28 cellular contexts compared by ENCODE assay signal in the genomic region with DNA sequence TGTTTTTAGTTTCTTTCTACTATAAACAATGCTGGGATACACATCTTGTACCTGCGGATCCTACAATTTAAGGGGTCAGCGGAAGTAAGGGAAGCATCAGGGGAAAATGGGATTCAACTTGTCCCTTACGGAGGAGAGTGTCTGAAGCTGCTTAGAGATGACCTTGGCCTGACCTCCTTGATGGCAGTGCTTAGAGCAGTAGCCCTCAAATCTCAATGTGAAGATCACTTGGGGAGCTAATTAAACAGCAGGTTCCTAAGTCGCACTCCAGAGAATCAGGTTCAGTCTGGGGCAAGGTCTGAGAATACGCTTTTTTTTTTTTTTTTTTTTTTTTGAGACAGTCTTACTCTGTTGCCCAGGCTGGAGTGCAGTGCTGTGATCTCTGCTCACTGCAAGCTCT.
"Had no signal": no experiment of that assay in that cellular context is flagged by ENCODE, and none has a peak within 500 bp of the region (broad histone marks: within the 10 kb centered on the region; RNA-seq: fewer than 3 reads in every experiment).

No MANE protein-coding gene starts in this region.

- H3K4me1 ChIP-seq: esophagus squamous epithelium, gastroesophageal sphincter had no signal

- H3K27ac ChIP-seq: brain microvascular endothelial cell, epithelial cell of prostate, esophagus squamous epithelium, gastroesophageal sphincter, heart right ventricle had no signal

- H3K9me3 ChIP-seq: esophagus squamous epithelium, gastroesophageal sphincter, heart right ventricle had no signal

- H3K27me3 ChIP-seq: brain microvascular endothelial cell, esophagus squamous epithelium, gastroesophageal sphincter, heart right ventricle had no signal

- H3K36me3 ChIP-seq: brain microvascular endothelial cell, esophagus squamous epithelium, gastroesophageal sphincter, heart right ventricle had no signal

- H3K4me3 ChIP-seq: esophagus squamous epithelium, gastroesophageal sphincter, heart right ventricle had no signal

- ATAC-seq: activated T-cell treated with anti-CD3 and anti-CD28 coated beads, Interleukin-2, amount 50 U/mL, for 4 hours; activated T-helper 17 cell treated with anti-CD3 and anti-CD28 coated beads, Interleukin-2, amount 50 U/mL, for 72 hours; effector memory CD8-positive, alpha-beta T cell; gastroesophageal sphincter; heart right ventricle; T-helper 17 cell; WTC11 had no signal

- DNase-seq: activated CD4-positive, alpha-beta memory T cell treated with anti-CD3 and anti-CD28 coated beads, Interleukin-2, amount 10 ng/mL, durations not matched to agents 7 days and 5 days; activated CD4-positive, alpha-beta T cell treated with anti-CD3 and anti-CD28 coated beads for 1 hour; activated CD4-positive, alpha-beta T cell treated with anti-CD3 and anti-CD28 coated beads for 4 hours; activated CD4-positive, alpha-beta T cell treated with anti-CD3 and anti-CD28 coated beads, Interleukin-2, amount 10 ng/mL, durations not matched to agents 7 days and 5 days; activated CD4-positive, alpha-beta T cell treated with anti-CD3 and anti-CD28 coated beads, Interleukin-2, amount 50 U/mL, for 4 hours; activated CD8-positive, alpha-beta memory T cell treated with anti-CD3 and anti-CD28 coated beads for 24 hours; activated effector memory CD4-positive, alpha-beta T cell treated with Interleukin-2 at 50 U/mL for 16 hours; activated gamma-delta T cell treated with Interleukin-2 at 50 U/mL for 16 hours; activated naive CD4-positive, alpha-beta T cell treated with anti-CD3 and anti-CD28 coated beads, Interleukin-2, amount 50 U/mL, for 16 hours; activated naive CD4-positive, alpha-beta T cell treated with Interleukin-2 at 50 U/mL for 16 hours; activated T-cell treated with anti-CD3 and anti-CD28 coated beads, Interleukin-2, amount 50 U/mL, for 4 hours; amniotic stem cell; anterior cingulate cortex; brain microvascular endothelial cell; cortex of kidney; dermis blood vessel endothelial cell; effector CD4-positive, alpha-beta T cell; effector memory CD8-positive, alpha-beta T cell; esophagus squamous epithelium; foreskin melanocyte; heart right ventricle; hippocampal formation; T-helper 17 cell; T1000 had no signal
